12 cellular contexts compared by ENCODE assay signal in the genomic region with DNA sequence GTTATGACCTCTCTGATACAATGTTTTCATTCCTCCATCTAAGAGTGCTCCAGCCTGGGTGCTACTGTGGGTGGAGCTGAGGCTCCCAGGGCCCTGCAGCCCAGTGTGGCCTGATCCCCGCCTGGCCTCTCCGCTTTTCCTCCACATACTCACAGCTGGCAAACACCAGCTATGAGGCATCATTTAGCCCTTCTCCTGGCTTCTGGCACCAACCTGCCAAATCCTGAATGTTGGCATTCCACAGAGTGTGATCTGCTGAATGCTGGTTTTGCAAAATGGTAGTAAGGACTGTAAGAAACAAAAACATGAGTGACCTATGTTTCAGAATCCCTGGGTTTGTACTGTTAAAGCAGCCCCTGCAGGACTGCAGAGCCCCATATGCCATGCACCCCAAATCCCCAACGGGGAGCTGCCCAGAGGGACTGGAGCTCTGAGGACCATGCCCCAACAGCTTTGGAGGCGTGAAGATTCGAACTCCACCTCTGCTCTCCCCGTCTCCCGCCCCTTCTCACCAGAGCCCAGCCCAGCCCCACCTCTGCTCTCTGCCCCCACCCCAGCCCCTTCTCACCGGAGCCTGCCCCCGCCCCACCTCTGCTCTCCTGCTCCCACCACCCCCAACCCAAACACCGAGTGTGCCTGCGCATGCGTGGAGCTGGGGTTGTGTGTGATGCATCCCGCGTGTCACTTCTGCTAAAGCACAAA. TPM values are rescaled to one million over a fixed set of nuclear protein-coding genes. Genes with fewer than 3 reads are reported as not detected.
A peak's percentile ranks its signal among the peaks of the same experiment; 100 is the strongest.
DNase-seq lines count a peak whose midpoint lies in the region; ATAC-seq and TF ChIP-seq lines count a peak whose summit lies in the region.
"Had no signal": no experiment of that assay in that cellular context is flagged by ENCODE, and none has a peak within 500 bp of the region (broad histone marks: within the 10 kb centered on the region; RNA-seq: fewer than 3 reads in every experiment).

No MANE protein-coding gene starts in this region.

- no peaks in the 10 kb centered on the region for H3K27me3 ChIP-seq in right lobe of liver
- H3K27me3 ChIP-seq in upper lobe of right lung: no peaks in the 10 kb centered on the region

- H3K36me3 Mint-ChIP-seq in activated naive CD4-positive, alpha-beta T cell treated with anti-CD3 and anti-CD28 coated beads, Interleukin-2, amount 50 U/mL, for 24 hours: peaks cover 4% of the 10 kb centered on the region
- H3K36me3 Mint-ChIP-seq in activated naive CD4-positive, alpha-beta T cell treated with anti-CD3 and anti-CD28 coated beads, Interleukin-2, amount 50 U/mL, for 72 hours: peaks cover 5 to 12% of the 10 kb centered on the region in 2 donors
- peaks cover 4% of the 10 kb centered on the region for H3K36me3 Mint-ChIP-seq in chondrocyte (ENCODE audit: low read depth)

- H3K9me3 Mint-ChIP-seq in activated naive CD4-positive, alpha-beta T cell treated with anti-CD3 and anti-CD28 coated beads, Interleukin-2, amount 50 U/mL, for 24 hours: no peaks in the 10 kb centered on the region
- no peaks in the 10 kb centered on the region for H3K9me3 Mint-ChIP-seq in activated naive CD4-positive, alpha-beta T cell treated with anti-CD3 and anti-CD28 coated beads, Interleukin-2, amount 50 U/mL, for 72 hours
- no peaks in the 10 kb centered on the region for H3K9me3 Mint-ChIP-seq in chondrocyte (ENCODE audit: low read depth)
- H3K9me3 Mint-ChIP-seq: activated CD4-positive, alpha-beta memory T cell treated with anti-CD3 and anti-CD28 coated beads, Interleukin-2, amount 10 ng/mL, durations not matched to agents 7 days and 5 days; activated naive CD4-positive, alpha-beta T cell treated with anti-CD3 and anti-CD28 coated beads for 36 hours; T-cell had no signal

- no peak for TF ChIP-seq POLR2A in right lobe of liver (IDR thresholded peaks at IDR 0.05)

- peak overlapping the region in 2 of 3 donors; percentile 93 to 95 for H3K27ac ChIP-seq in right lobe of liver
- H3K27ac ChIP-seq in upper lobe of right lung: no peak overlapping the region

- intact Hi-C loops in right lobe of liver (cut with DNase I): no loop called here
- intact Hi-C loops in upper lobe of right lung (cut with DNase I): no loop called here

- DNase-seq in activated naive CD4-positive, alpha-beta T cell treated with anti-CD3 and anti-CD28 coated beads, Interleukin-2, amount 50 U/mL, for 72 hours (ENCODE audit: low spot score in 2 of 2): no peak
- peak; percentile 76 for DNase-seq in chondrocyte (ENCODE audit: low spot score)
- peak in 2 of 3 donors; percentile 48 to 52 for DNase-seq in right lobe of liver
- peak; percentile 68 for DNase-seq in upper lobe of right lung
- no peak for DNase-seq in OCI-M2 (lab: John Stamatoyannopoulos, UW; ENCODE audit: unreplicated experiment)
- DNase-seq: activated CD4-positive, alpha-beta memory T cell treated with anti-CD3 and anti-CD28 coated beads, Interleukin-2, amount 10 ng/mL, durations not matched to agents 7 days and 5 days; activated naive CD4-positive, alpha-beta T cell treated with anti-CD3 and anti-CD28 coated beads for 36 hours; OCI-M1; T-cell had no signal

- H3K4me3 ChIP-seq in right lobe of liver (peak overlapping the region in 2 of 3 donors; percentile 89 to 91), upper lobe of right lung (no peak overlapping the region)

- H3K36me3 ChIP-seq in right lobe of liver (peaks cover 0 to 13% (median 4%) of the 10 kb centered on the region in 4 donors), upper lobe of right lung (peaks cover 12% of the 10 kb centered on the region)

- ATAC-seq in activated naive CD4-positive, alpha-beta T cell treated with anti-CD3 and anti-CD28 coated beads, Interleukin-2, amount 50 U/mL, for 72 hours: no peak
- ATAC-seq in right lobe of liver (peak in 2 of 4 donors; percentile 9 to 19), upper lobe of right lung (peak; percentile 43), HG02885 (IDR thresholded peaks at IDR 0.05; ENCODE audit: poor library complexity, unreplicated experiment) (no peak), GM21723 (IDR thresholded peaks at IDR 0.05; ENCODE audit: unreplicated experiment) (no peak)
- ATAC-seq: T-cell had no signal

- peaks cover 0 to 65% (median 23%) of the 10 kb centered on the region in 4 donors for H3K4me1 ChIP-seq in right lobe of liver
- H3K4me1 ChIP-seq in upper lobe of right lung: peaks cover 38% of the 10 kb centered on the region

- TF ChIP-seq CTCF in chondrocyte (IDR thresholded peaks at IDR 0.05): no peak
- TF ChIP-seq CTCF in right lobe of liver (IDR thresholded peaks at IDR 0.05): no peak
- TF ChIP-seq CTCF in upper lobe of right lung (IDR thresholded peaks at IDR 0.05): no peak

- H3K9me3 ChIP-seq in right lobe of liver (no peaks in the 10 kb centered on the region), upper lobe of right lung (no peaks in the 10 kb centered on the region)

- H3K4me3 Mint-ChIP-seq in activated naive CD4-positive, alpha-beta T cell treated with anti-CD3 and anti-CD28 coated beads, Interleukin-2, amount 50 U/mL, for 24 hours: peak overlapping the region; percentile 51
- no peak overlapping the region for H3K4me3 Mint-ChIP-seq in chondrocyte (ENCODE audit: unreplicated experiment)
- H3K4me3 Mint-ChIP-seq: activated CD4-positive, alpha-beta memory T cell treated with anti-CD3 and anti-CD28 coated beads, Interleukin-2, amount 10 ng/mL, durations not matched to agents 7 days and 5 days; activated naive CD4-positive, alpha-beta T cell treated with anti-CD3 and anti-CD28 coated beads for 36 hours; T-cell had no signal

- WGBS in right lobe of liver (ENCODE audit: insufficient coverage, low coverage, low lambda C conversion rate, missing lambda C conversion rate): 45% methylated on average over 11 of the region's 14 CpGs

- peaks cover 58% of the 10 kb centered on the region for H3K4me1 Mint-ChIP-seq in activated naive CD4-positive, alpha-beta T cell treated with anti-CD3 and anti-CD28 coated beads, Interleukin-2, amount 50 U/mL, for 24 hours
- peaks cover 59% of the 10 kb centered on the region for H3K4me1 Mint-ChIP-seq in chondrocyte (ENCODE audit: low read depth)

- no peaks in the 10 kb centered on the region for H3K27me3 Mint-ChIP-seq in activated naive CD4-positive, alpha-beta T cell treated with anti-CD3 and anti-CD28 coated beads, Interleukin-2, amount 50 U/mL, for 24 hours
- no peaks in the 10 kb centered on the region for H3K27me3 Mint-ChIP-seq in chondrocyte (ENCODE audit: low read depth)
- H3K27me3 Mint-ChIP-seq: activated CD4-positive, alpha-beta memory T cell treated with anti-CD3 and anti-CD28 coated beads, Interleukin-2, amount 10 ng/mL, durations not matched to agents 7 days and 5 days; T-cell had no signal

- no peak overlapping the region for H3K27ac Mint-ChIP-seq in activated naive CD4-positive, alpha-beta T cell treated with anti-CD3 and anti-CD28 coated beads, Interleukin-2, amount 50 U/mL, for 24 hours
- no peak overlapping the region for H3K27ac Mint-ChIP-seq in activated naive CD4-positive, alpha-beta T cell treated with anti-CD3 and anti-CD28 coated beads, Interleukin-2, amount 50 U/mL, for 72 hours
- H3K27ac Mint-ChIP-seq in chondrocyte (ENCODE audit: unreplicated experiment): peak overlapping the region; percentile 52
- H3K27ac Mint-ChIP-seq: activated CD4-positive, alpha-beta memory T cell treated with anti-CD3 and anti-CD28 coated beads, Interleukin-2, amount 10 ng/mL, durations not matched to agents 7 days and 5 days; activated naive CD4-positive, alpha-beta T cell treated with anti-CD3 and anti-CD28 coated beads for 36 hours; T-cell had no signal

RNA-seq across cellular contexts. Expression of a gene that starts 4.2 kb away (rescaled TPM):
- total RNA-seq in activated naive CD4-positive, alpha-beta T cell treated with anti-CD3 and anti-CD28 coated beads, Interleukin-2, amount 50 U/mL, for 72 hours: 10 to 100 TPM; 15.6 to 40.0 TPM
- 27.6 to 32.1 TPM (median 29.1 TPM) in 3 replicates for total RNA-seq in chondrocyte
- total RNA-seq in right lobe of liver: 100 to 1,000 TPM in 3 of 6 experiments, 10 to 100 TPM in 3; 61.6 to 140 (median 95.8) TPM
- total RNA-seq in upper lobe of right lung: 59.5 TPM

RNA-seq across cellular contexts. Expression of a gene that starts 17.2 kb away (rescaled TPM):
- total RNA-seq in activated naive CD4-positive, alpha-beta T cell treated with anti-CD3 and anti-CD28 coated beads, Interleukin-2, amount 50 U/mL, for 72 hours: 10 to 100 TPM in 1 of 2 donors, 1 to 10 TPM in 1; 5.9 to 21.6 TPM
- total RNA-seq in chondrocyte: 0.99 to 5.4 TPM (median 5.1 TPM) in 3 replicates
- total RNA-seq in right lobe of liver: 10 to 100 TPM; 16.8 to 35.1 (median 23.7) TPM
- 48.7 TPM for total RNA-seq in upper lobe of right lung

RNA-seq across cellular contexts. Expression of a gene that starts 41.2 kb away (rescaled TPM):
- total RNA-seq in activated naive CD4-positive, alpha-beta T cell treated with anti-CD3 and anti-CD28 coated beads, Interleukin-2, amount 50 U/mL, for 72 hours: 100 to 1,000 TPM; 142 to 148 TPM
- total RNA-seq in chondrocyte: 141 to 143 TPM (median 141 TPM) in 3 replicates
- 10 to 100 TPM; 18.5 to 53.9 (median 37.8) TPM for total RNA-seq in right lobe of liver
- total RNA-seq in upper lobe of right lung: 80.7 TPM

Comparison
In these comparisons a context has a peak if more than half of its experiments do, and no peak if none do; other contexts are left out.
1. DNase-seq: peak in chondrocyte (single experiment), right lobe of liver (2 of 3) and upper lobe of right lung (single experiment); none in activated naive CD4-positive, alpha-beta T cell treated with anti-CD3 and anti-CD28 coated beads, Interleukin-2, amount 50 U/mL, for 72 hours (0 of 2) and OCI-M2 (single experiment).